Comparison of ENCODE assay signal across 8 cellular contexts in genomic region chr19:46579286-46579944, GRCh38. TPM values are rescaled to one million over a fixed set of nuclear protein-coding genes. Genes with fewer than 3 reads are reported as not detected.
DNase-seq lines count a peak whose midpoint lies in the region; ATAC-seq and TF ChIP-seq lines count a peak whose summit lies in the region.

No MANE protein-coding gene starts in this region.

- 35 to 40% methylated on average over 10 of the region's 10 CpGs for WGBS in testis, 2 donors

- peak; percentile 17 to 31 for DNase-seq in activated T-helper 1 cell treated with anti-CD3 and anti-CD28 coated beads, Interleukin-2, amount 50 U/mL, for 16 hours (ENCODE audit: low read depth in 1 of 2, low spot score in 1 of 2)
- no peak for DNase-seq in activated T-helper 1 cell treated with anti-CD3 and anti-CD28 coated beads, Interleukin-12 subunit alpha, Interleukin-12 subunit beta, Interleukin-2, Interleukin-4 antibody, amounts not matched to agents 30 ng/mL and 10 ng/mL and 1 ng/mL, durations not matched to agents 14 hours and 24 hours and 36 hours (ENCODE audit: low spot score)
- DNase-seq in activated CD4-positive, alpha-beta T cell treated with anti-CD3 and anti-CD28 coated beads, Interleukin-2, amount 50 U/mL, for 1 hour, result peak; percentile 47
- DNase-seq in hepatic stellate cell (ENCODE audit: low spot score) (peak; percentile 24), testis (peak; percentile 36), NCI-H187 treated with DMSO at 0.1 percent for 48 hours (lab: John Stamatoyannopoulos, UW) (no peak)

- H3K9me3 Mint-ChIP-seq in activated T-helper 1 cell treated with anti-CD3 and anti-CD28 coated beads, Interleukin-12 subunit alpha, Interleukin-12 subunit beta, Interleukin-2, Interleukin-4 antibody, amounts not matched to agents 30 ng/mL and 10 ng/mL and 1 ng/mL, durations not matched to agents 14 hours and 24 hours and 36 hours, result no peaks in the 10 kb centered on the region

- no peak overlapping the region for H3K27ac ChIP-seq in testis

- no peaks in the 10 kb centered on the region for H3K27me3 ChIP-seq in testis

- no peak for TF ChIP-seq POLR2A in testis (IDR thresholded peaks at IDR 0.05)

- no peak overlapping the region for H3K4me3 ChIP-seq in testis

- no peak for ATAC-seq in HG03108 (IDR thresholded peaks at IDR 0.05; ENCODE audit: unreplicated experiment)
- no peak for ATAC-seq in GM18520 (IDR thresholded peaks at IDR 0.05; ENCODE audit: unreplicated experiment)

- no peak overlapping the region for H3K4me3 Mint-ChIP-seq in activated T-helper 1 cell treated with anti-CD3 and anti-CD28 coated beads, Interleukin-12 subunit alpha, Interleukin-12 subunit beta, Interleukin-2, Interleukin-4 antibody, amounts not matched to agents 30 ng/mL and 10 ng/mL and 1 ng/mL, durations not matched to agents 14 hours and 24 hours and 36 hours

- intact Hi-C loops in activated T-helper 1 cell treated with anti-CD3 and anti-CD28 coated beads, Interleukin-12 subunit alpha, Interleukin-12 subunit beta, Interleukin-2, Interleukin-4 antibody, amounts not matched to agents 30 ng/mL and 10 ng/mL and 1 ng/mL, durations not matched to agents 14 hours and 24 hours and 36 hours (cut with micrococcal nuclease), result no loop called here
- intact Hi-C loops in testis (cut with DNase I; ENCODE audit: low total_unique reads), result no loop called here

- peaks cover 1% of the 10 kb centered on the region for H3K36me3 Mint-ChIP-seq in activated T-helper 1 cell treated with anti-CD3 and anti-CD28 coated beads, Interleukin-12 subunit alpha, Interleukin-12 subunit beta, Interleukin-2, Interleukin-4 antibody, amounts not matched to agents 30 ng/mL and 10 ng/mL and 1 ng/mL, durations not matched to agents 14 hours and 24 hours and 36 hours (ENCODE audit: low read depth)

- H3K4me1 Mint-ChIP-seq in activated T-helper 1 cell treated with anti-CD3 and anti-CD28 coated beads, Interleukin-12 subunit alpha, Interleukin-12 subunit beta, Interleukin-2, Interleukin-4 antibody, amounts not matched to agents 30 ng/mL and 10 ng/mL and 1 ng/mL, durations not matched to agents 14 hours and 24 hours and 36 hours (ENCODE audit: low read depth), result peaks cover 4% of the 10 kb centered on the region

- H3K9me3 ChIP-seq in testis, result no peaks in the 10 kb centered on the region

- no peak overlapping the region for H3K27ac Mint-ChIP-seq in activated T-helper 1 cell treated with anti-CD3 and anti-CD28 coated beads, Interleukin-12 subunit alpha, Interleukin-12 subunit beta, Interleukin-2, Interleukin-4 antibody, amounts not matched to agents 30 ng/mL and 10 ng/mL and 1 ng/mL, durations not matched to agents 14 hours and 24 hours and 36 hours

- H3K27me3 Mint-ChIP-seq in activated T-helper 1 cell treated with anti-CD3 and anti-CD28 coated beads, Interleukin-12 subunit alpha, Interleukin-12 subunit beta, Interleukin-2, Interleukin-4 antibody, amounts not matched to agents 30 ng/mL and 10 ng/mL and 1 ng/mL, durations not matched to agents 14 hours and 24 hours and 36 hours (ENCODE audit: insufficient read depth), result peaks cover 9% of the 10 kb centered on the region

- no peak for TF ChIP-seq CTCF in testis (IDR thresholded peaks at IDR 0.05)

- no peaks in the 10 kb centered on the region for H3K4me1 ChIP-seq in testis

- H3K36me3 ChIP-seq in testis (ENCODE audit: low read depth, missing control alignments), result no peaks in the 10 kb centered on the region

RNA-seq across cellular contexts. Expression of gene CALM3, which starts 21.7 kb away (rescaled TPM):
- 568 and 578 TPM in 2 replicates for total RNA-seq in activated T-helper 1 cell treated with anti-CD3 and anti-CD28 coated beads, Interleukin-12 subunit alpha, Interleukin-12 subunit beta, Interleukin-2, Interleukin-4 antibody, amounts not matched to agents 30 ng/mL and 10 ng/mL and 1 ng/mL, durations not matched to agents 14 hours and 24 hours and 36 hours
- total RNA-seq in testis, result 100 to 1,000 TPM; 357 to 380 TPM
- polyA plus RNA-seq in testis (ENCODE audit: insufficient read depth, low read depth, low replicate concordance), result 889 TPM

RNA-seq across cellular contexts. Expression of gene PTGIR, which starts 45.5 kb away (rescaled TPM):
- 217 and 218 TPM in 2 replicates for total RNA-seq in activated T-helper 1 cell treated with anti-CD3 and anti-CD28 coated beads, Interleukin-12 subunit alpha, Interleukin-12 subunit beta, Interleukin-2, Interleukin-4 antibody, amounts not matched to agents 30 ng/mL and 10 ng/mL and 1 ng/mL, durations not matched to agents 14 hours and 24 hours and 36 hours
- under 1 TPM; 0.63 to 0.87 TPM for total RNA-seq in testis
- polyA plus RNA-seq in testis (ENCODE audit: insufficient read depth, low read depth, low replicate concordance), result 1.0 TPM

RNA-seq across cellular contexts. Expression of gene GNG8, which starts 56.6 kb away (rescaled TPM):
- total RNA-seq in activated T-helper 1 cell treated with anti-CD3 and anti-CD28 coated beads, Interleukin-12 subunit alpha, Interleukin-12 subunit beta, Interleukin-2, Interleukin-4 antibody, amounts not matched to agents 30 ng/mL and 10 ng/mL and 1 ng/mL, durations not matched to agents 14 hours and 24 hours and 36 hours, result 17.8 and 18.6 TPM in 2 replicates
- not detected for total RNA-seq in testis
- not detected for polyA plus RNA-seq in testis (ENCODE audit: insufficient read depth, low read depth, low replicate concordance)

Comparison
In these comparisons a context has a peak if more than half of its experiments do, and no peak if none do; other contexts are left out.
1. DNase-seq: peak in activated T-helper 1 cell treated with anti-CD3 and anti-CD28 coated beads, Interleukin-2, amount 50 U/mL, for 16 hours (2 of 2), activated CD4-positive, alpha-beta T cell treated with anti-CD3 and anti-CD28 coated beads, Interleukin-2, amount 50 U/mL, for 1 hour (single experiment), hepatic stellate cell (single experiment) and testis (single experiment); none in activated T-helper 1 cell treated with anti-CD3 and anti-CD28 coated beads, Interleukin-12 subunit alpha, Interleukin-12 subunit beta, Interleukin-2, Interleukin-4 antibody, amounts not matched to agents 30 ng/mL and 10 ng/mL and 1 ng/mL, durations not matched to agents 14 hours and 24 hours and 36 hours (single experiment) and NCI-H187 treated with DMSO at 0.1 percent for 48 hours (single experiment).
2. RNA of gene PTGIR, which starts 45.5 kb away (total RNA-seq): 217 to 218 TPM in activated T-helper 1 cell treated with anti-CD3 and anti-CD28 coated beads, Interleukin-12 subunit alpha, Interleukin-12 subunit beta, Interleukin-2, Interleukin-4 antibody, amounts not matched to agents 30 ng/mL and 10 ng/mL and 1 ng/mL, durations not matched to agents 14 hours and 24 hours and 36 hours; 0.63 to 0.87 TPM in testis; every median in the first group is over 100 times any median in the second.
3. RNA of gene GNG8, which starts 56.6 kb away (total RNA-seq): 17.8 to 18.6 TPM in activated T-helper 1 cell treated with anti-CD3 and anti-CD28 coated beads, Interleukin-12 subunit alpha, Interleukin-12 subunit beta, Interleukin-2, Interleukin-4 antibody, amounts not matched to agents 30 ng/mL and 10 ng/mL and 1 ng/mL, durations not matched to agents 14 hours and 24 hours and 36 hours; not detected in testis; every median in the first group is over 10 times any median in the second.